8 cellular contexts compared by ENCODE assay signal in genomic region chr3:37974121-37974927, GRCh38. TPM values are rescaled to one million over a fixed set of nuclear protein-coding genes. Genes with fewer than 3 reads are reported as not detected.
A peak's percentile ranks its signal among the peaks of the same experiment; 100 is the strongest.
DNase-seq lines count a peak whose midpoint lies in the region; ATAC-seq, FAIRE-seq and TF ChIP-seq lines count a peak whose summit lies in the region.

No MANE protein-coding gene starts in this region.

- peak; percentile 60 for DNase-seq in AG08396 (ENCODE audit: low spot score)
- peak; percentile 50 for DNase-seq in GM18507 (ENCODE audit: extremely low spot score, insufficient read length, low read depth)
- DNase-seq in OCI-LY7 (ENCODE audit: low spot score) = peak; percentile 80
- peak; percentile 70 to 78 for DNase-seq in activated T-cell treated with anti-CD3 and anti-CD28 coated beads, Interleukin-2, amount 50 U/mL, for 72 hours
- peak; percentile 48 to 80 for DNase-seq in foreskin fibroblast
- DNase-seq in osteocyte (ENCODE audit: extremely low spot score, unreplicated experiment) = no peak
- DNase-seq in tibial artery = peak; percentile 66 to 70

- H3K27me3 Mint-ChIP-seq in activated T-cell treated with anti-CD3 and anti-CD28 coated beads, Interleukin-2, amount 50 U/mL, for 72 hours (ENCODE audit: low read depth) = no peaks in the 10 kb centered on the region
- no peaks in the 10 kb centered on the region for H3K27me3 Mint-ChIP-seq in osteocyte (ENCODE audit: unreplicated experiment)

- no peak overlapping the region for H3K4me3 Mint-ChIP-seq in activated T-cell treated with anti-CD3 and anti-CD28 coated beads, Interleukin-2, amount 50 U/mL, for 72 hours
- H3K4me3 Mint-ChIP-seq in osteocyte (ENCODE audit: unreplicated experiment) = no peak overlapping the region

- no peaks in the 10 kb centered on the region for H3K9me3 ChIP-seq in OCI-LY7 (ENCODE audit: low read length)
- H3K9me3 ChIP-seq in tibial artery = no peaks in the 10 kb centered on the region

- TF ChIP-seq CTCF in OCI-LY7 (conservative IDR thresholded peaks at IDR 0.05; ENCODE audit: low read length) = peak; percentile 95
- TF ChIP-seq CTCF in foreskin fibroblast (IDR thresholded peaks at IDR 0.05; ENCODE audit: low read depth, low read length) = peak; percentile 77
- peak; percentile 66 for TF ChIP-seq CTCF in osteocyte (IDR thresholded peaks at IDR 0.05)
- TF ChIP-seq CTCF in tibial artery (IDR thresholded peaks at IDR 0.05) = peak; percentile 55 to 66

- no peaks in the 10 kb centered on the region for H3K9me3 Mint-ChIP-seq in activated T-cell treated with anti-CD3 and anti-CD28 coated beads, Interleukin-2, amount 50 U/mL, for 72 hours
- H3K9me3 Mint-ChIP-seq in osteocyte (ENCODE audit: unreplicated experiment) = no peaks in the 10 kb centered on the region

- ATAC-seq in HG02981 (IDR thresholded peaks at IDR 0.05; ENCODE audit: unreplicated experiment) = peak; percentile 93
- peak; percentile 94 to 97 for ATAC-seq in activated T-cell treated with anti-CD3 and anti-CD28 coated beads, Interleukin-2, amount 50 U/mL, for 72 hours (replicated peaks in 1 of 2)

- 0 out of 2 replicates have a peak overlapping the region, but pooled peaks have one; percentile 24 for H2AFZ ChIP-seq in OCI-LY7 (ENCODE audit: low read length)

- H3K27ac Mint-ChIP-seq in activated T-cell treated with anti-CD3 and anti-CD28 coated beads, Interleukin-2, amount 50 U/mL, for 72 hours = no peak overlapping the region
- peak overlapping the region; percentile 5 for H3K27ac Mint-ChIP-seq in osteocyte (ENCODE audit: unreplicated experiment)

- no peaks in the 10 kb centered on the region for H3K9me2 ChIP-seq in OCI-LY7 (ENCODE audit: insufficient read depth, low read length)

- no peaks in the 10 kb centered on the region for H3K36me3 Mint-ChIP-seq in activated T-cell treated with anti-CD3 and anti-CD28 coated beads, Interleukin-2, amount 50 U/mL, for 72 hours (ENCODE audit: insufficient read depth in 2 of 2)
- peaks cover 36% of the 10 kb centered on the region for H3K36me3 Mint-ChIP-seq in osteocyte (ENCODE audit: unreplicated experiment)

- peak; percentile 77 for FAIRE-seq in GM18507 (lab: Jason Lieb, UNC)

- H3K27ac ChIP-seq in OCI-LY7 (ENCODE audit: low read depth, low read length, poor library complexity, severe bottlenecking) (no peak overlapping the region), tibial artery (no peak overlapping the region)

- POLR2A ChIA-PET in OCI-LY7 (lab: Charles Lee) = interaction anchor here (0.9 kb wide), 1 partner anchor 17 kb away, joined by 3 read pairs; no protein-coding TSS in a partner anchor

- CTCF ChIA-PET in OCI-LY7 (lab: Charles Lee; ENCODE audit: unreplicated experiment) = interaction anchor here (0.6 to 1.5 kb wide), 2 partner anchors 10 to 13 kb away, joined by 3 to 4 read pairs; no protein-coding TSS in a partner anchor

- peaks cover 8% of the 10 kb centered on the region for H3K4me1 Mint-ChIP-seq in activated T-cell treated with anti-CD3 and anti-CD28 coated beads, Interleukin-2, amount 50 U/mL, for 72 hours (ENCODE audit: low read depth)
- peaks cover 11% of the 10 kb centered on the region for H3K4me1 Mint-ChIP-seq in osteocyte (ENCODE audit: unreplicated experiment)

- H3K4me3 ChIP-seq in OCI-LY7 (ENCODE audit: low read depth, low read length, poor library complexity, severe bottlenecking) (no peak overlapping the region), foreskin fibroblast (ENCODE audit: low read depth in 1 of 2, low read length in 2 of 2) (no peak overlapping the region), tibial artery (no peak overlapping the region)

- intact Hi-C loops in OCI-LY7 (cut with micrococcal nuclease; ENCODE audit: unreplicated experiment) (loop anchor here (1.0 to 5.0 kb wide), 2 partner anchors 29 to 323 kb away; no protein-coding TSS in a partner anchor), tibial artery (cut with DNase I; ENCODE audit: low total_unique reads) (no loop called here)

- no TSS peak for BruUV-seq in OCI-LY7 (replicated peaks; lab: Mats Ljungman, UMichigan)

- no peaks in the 10 kb centered on the region for H3K36me3 ChIP-seq in OCI-LY7 (ENCODE audit: insufficient read depth, low read length)
- H3K36me3 ChIP-seq in tibial artery = peaks cover 36 to 80% (median 51%) of the 10 kb centered on the region in 3 donors

- no peaks in the 10 kb centered on the region for H3K27me3 ChIP-seq in tibial artery

- H3K79me2 ChIP-seq in OCI-LY7 (ENCODE audit: insufficient read depth, low read depth, low read length) = no peaks in the 10 kb centered on the region

- no peaks in the 10 kb centered on the region for H4K20me1 ChIP-seq in OCI-LY7 (ENCODE audit: insufficient read depth, low read length)

- H3K4me2 ChIP-seq in OCI-LY7 (ENCODE audit: low read length) = no peak overlapping the region

- H3K4me1 ChIP-seq in OCI-LY7 (ENCODE audit: insufficient read depth, low read length, poor library complexity, severe bottlenecking) (no peaks in the 10 kb centered on the region), tibial artery (peaks cover 0 to 6% (median 0%) of the 10 kb centered on the region in 4 donors)

RNA-seq across cellular contexts. Expression of gene VILL, which starts 16.3 kb away (rescaled TPM):
- 23.5 and 24.5 TPM in 2 replicates for total RNA-seq in OCI-LY7 (2014; rRNA removed; shearing (Covaris generic))
- total RNA-seq in OCI-LY7 (2022) (13.2 and 13.5 TPM in 2 replicates), osteocyte (2.3 and 2.7 TPM in 2 replicates)
- 10 to 100 TPM; 12.5 to 16.1 TPM for total RNA-seq in activated T-cell treated with anti-CD3 and anti-CD28 coated beads, Interleukin-2, amount 50 U/mL, for 72 hours

RNA-seq across cellular contexts. Expression of gene PLCD1, which starts 55.1 kb away (rescaled TPM):
- total RNA-seq in OCI-LY7 (2014; rRNA removed; shearing (Covaris generic)) = 5.8 and 10.4 TPM in 2 replicates
- 7.7 and 11.8 TPM in 2 replicates for total RNA-seq in OCI-LY7 (2022)
- 10 to 100 TPM; 15.4 to 16.8 TPM for total RNA-seq in activated T-cell treated with anti-CD3 and anti-CD28 coated beads, Interleukin-2, amount 50 U/mL, for 72 hours
- 21.8 and 22.8 TPM in 2 replicates for total RNA-seq in osteocyte
